In genomic region chr4:105276361-105276760, GRCh38 we compare ENCODE assay signal across 1 cellular context.
TF ChIP-seq lines count a peak whose summit lies in the region.

No MANE protein-coding gene starts in this region.

TF ChIP-seq in HepG2, 621 proteins besides CTCF, POLR2A, EP300 and RAD21 (continued from another document):
- TF ChIP-seq ZNF766 (CRISPR knock-in tag; IDR thresholded peaks at IDR 0.05; ENCODE audit: borderline replicate concordance) (no peak), KLF12 (CRISPR knock-in tag; IDR thresholded peaks at IDR 0.05; ENCODE audit: borderline replicate concordance) (no peak), SRSF4 (IDR thresholded peaks at IDR 0.05; ENCODE audit: low read depth, low read length, poor library complexity, severe bottlenecking) (no peak), SETDB1 (CRISPR knock-in tag; IDR thresholded peaks at IDR 0.05; ENCODE audit: borderline replicate concordance) (no peak), ARNT (IDR thresholded peaks at IDR 0.05) (no peak), SKI (IDR thresholded peaks at IDR 0.05; ENCODE audit: partially characterized antibody) (no peak), SIN3A (IDR thresholded peaks at IDR 0.05; ENCODE audit: borderline replicate concordance, low read depth, low read length) (no peak)
- TF ChIP-seq, protein P1, sequence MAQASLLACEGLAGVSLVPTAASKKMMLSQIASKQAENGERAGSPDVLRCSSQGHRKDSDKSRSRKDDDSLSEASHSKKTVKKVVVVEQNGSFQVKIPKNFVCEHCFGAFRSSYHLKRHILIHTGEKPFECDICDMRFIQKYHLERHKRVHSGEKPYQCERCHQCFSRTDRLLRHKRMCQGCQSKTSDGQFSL (CRISPR knock-in tag; IDR thresholded peaks at IDR 0.05) = no peak
- TF ChIP-seq, protein P2, sequence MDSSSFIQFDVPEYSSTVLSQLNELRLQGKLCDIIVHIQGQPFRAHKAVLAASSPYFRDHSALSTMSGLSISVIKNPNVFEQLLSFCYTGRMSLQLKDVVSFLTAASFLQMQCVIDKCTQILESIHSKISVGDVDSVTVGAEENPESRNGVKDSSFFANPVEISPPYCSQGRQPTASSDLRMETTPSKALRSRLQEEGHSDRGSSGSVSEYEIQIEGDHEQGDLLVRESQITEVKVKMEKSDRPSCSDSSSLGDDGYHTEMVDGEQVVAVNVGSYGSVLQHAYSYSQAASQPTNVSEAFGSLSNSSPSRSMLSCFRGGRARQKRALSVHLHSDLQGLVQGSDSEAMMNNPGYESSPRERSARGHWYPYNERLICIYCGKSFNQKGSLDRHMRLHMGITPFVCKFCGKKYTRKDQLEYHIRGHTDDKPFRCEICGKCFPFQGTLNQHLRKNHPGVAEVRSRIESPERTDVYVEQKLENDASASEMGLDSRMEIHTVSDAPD (CRISPR knock-in tag; IDR thresholded peaks at IDR 0.05) = no peak
TF ChIP-seq in HepG2: peak in this region for 0.
